In the genomic region with DNA sequence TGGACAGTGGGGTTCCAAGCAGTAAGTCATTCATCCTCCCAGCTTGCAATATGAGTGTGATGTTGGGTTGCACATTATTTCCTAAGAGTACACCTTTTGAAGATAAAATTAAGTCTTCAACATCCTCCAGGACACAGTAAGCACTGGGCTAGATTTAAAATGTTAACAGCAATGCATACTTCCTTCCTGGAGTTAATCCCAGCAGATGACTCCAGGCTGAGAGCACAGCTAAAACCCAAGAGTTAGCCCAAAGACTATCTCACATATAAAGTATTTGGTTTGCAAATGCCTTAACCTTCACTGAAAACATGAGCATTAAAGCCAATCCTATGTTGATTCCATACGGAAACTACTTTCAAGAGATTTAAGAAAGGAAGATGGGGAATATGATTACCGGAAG, we compare ENCODE assay signal across 28 cellular contexts.
"Had no signal": no experiment of that assay in that cellular context is flagged by ENCODE, and none has a peak within 500 bp of the region (broad histone marks: within the 10 kb centered on the region; RNA-seq: fewer than 3 reads in every experiment).

No MANE protein-coding gene starts in this region.

- H3K27me3 Mint-ChIP-seq: activated CD4-positive, alpha-beta memory T cell treated with anti-CD3 and anti-CD28 coated beads, Interleukin-2, amount 10 ng/mL, durations not matched to agents 7 days and 5 days; activated CD4-positive, alpha-beta T cell treated with anti-CD3 and anti-CD28 coated beads, Interleukin-2, amount 10 ng/mL, durations not matched to agents 7 days and 5 days; activated T-cell treated with anti-CD3 and anti-CD28 coated beads, Interleukin-2, amount 50 U/mL, for 24 hours; activated T-helper 17 cell treated with anti-CD3 and anti-CD28 coated beads, Interleukin-2, amount 50 U/mL, for 72 hours; central memory CD8-positive, alpha-beta T cell; T-helper 17 cell had no signal

- ATAC-seq: activated T-helper 17 cell treated with anti-CD3 and anti-CD28 coated beads, Interleukin-2, amount 50 U/mL, for 72 hours; foreskin keratinocyte; mucosa of descending colon; right cardiac atrium; stimulated activated naive CD8-positive, alpha-beta T cell treated with anti-CD3 and anti-CD28 coated beads, Interleukin-15, Interleukin-2, amounts not matched to agents 100 U/mL and 50 U/mL, for 24 hours; T-helper 17 cell had no signal

- H3K27ac ChIP-seq: dorsolateral prefrontal cortex, foreskin keratinocyte, left ventricle myocardium inferior, testis, transverse colon had no signal

- H3K4me3 Mint-ChIP-seq: activated CD4-positive, alpha-beta memory T cell treated with anti-CD3 and anti-CD28 coated beads, Interleukin-2, amount 10 ng/mL, durations not matched to agents 7 days and 5 days; activated CD4-positive, alpha-beta T cell treated with anti-CD3 and anti-CD28 coated beads, Interleukin-2, amount 10 ng/mL, durations not matched to agents 7 days and 5 days; activated T-cell treated with anti-CD3 and anti-CD28 coated beads, Interleukin-2, amount 50 U/mL, for 24 hours; activated T-helper 17 cell treated with anti-CD3 and anti-CD28 coated beads, Interleukin-2, amount 50 U/mL, for 72 hours; central memory CD8-positive, alpha-beta T cell; nephron; T-helper 17 cell had no signal

- FAIRE-seq: bronchial epithelial cell, colon had no signal

- H3K27me3 ChIP-seq: dorsolateral prefrontal cortex, foreskin keratinocyte, testis, transverse colon had no signal

- H3K4me3 ChIP-seq: dorsolateral prefrontal cortex, left ventricle myocardium inferior, lung, mucosa of descending colon, testis, transverse colon had no signal

- H3K9me3 Mint-ChIP-seq: activated CD4-positive, alpha-beta memory T cell treated with anti-CD3 and anti-CD28 coated beads, Interleukin-2, amount 10 ng/mL, durations not matched to agents 7 days and 5 days; activated CD4-positive, alpha-beta T cell treated with anti-CD3 and anti-CD28 coated beads, Interleukin-2, amount 10 ng/mL, durations not matched to agents 7 days and 5 days; activated T-cell treated with anti-CD3 and anti-CD28 coated beads, Interleukin-2, amount 50 U/mL, for 24 hours; activated T-helper 17 cell treated with anti-CD3 and anti-CD28 coated beads, Interleukin-2, amount 50 U/mL, for 72 hours; central memory CD8-positive, alpha-beta T cell; nephron had no signal

- H3K36me3 ChIP-seq: transverse colon had no signal

- H3K9me3 ChIP-seq: left ventricle myocardium inferior, mucosa of descending colon, testis, transverse colon had no signal

- H3K4me1 ChIP-seq: foreskin keratinocyte, left ventricle myocardium inferior had no signal

- DNase-seq: activated CD4-positive, alpha-beta memory T cell treated with anti-CD3 and anti-CD28 coated beads, Interleukin-2, amount 10 ng/mL, durations not matched to agents 7 days and 5 days; activated CD4-positive, alpha-beta T cell treated with anti-CD3 and anti-CD28 coated beads for 1 hour; activated CD4-positive, alpha-beta T cell treated with anti-CD3 and anti-CD28 coated beads, Interleukin-2, amount 10 ng/mL, durations not matched to agents 7 days and 5 days; activated CD8-positive, alpha-beta memory T cell treated with anti-CD3 and anti-CD28 coated beads, Interleukin-2, amount 50 U/mL, for 48 hours; activated gamma-delta T cell treated with Interleukin-2 at 50 U/mL for 16 hours; activated naive CD4-positive, alpha-beta T cell treated with anti-CD3 and anti-CD28 coated beads, Interleukin-2, amount 50 U/mL, for 16 hours; activated T-cell treated with anti-CD3 and anti-CD28 coated beads, Interleukin-2, amount 50 U/mL, for 24 hours; dorsolateral prefrontal cortex; effector memory CD4-positive, alpha-beta T cell; erythroblast; foreskin keratinocyte; islet precursor cell; left ventricle myocardium inferior; mucosa of descending colon; posterior cingulate gyrus; right cardiac atrium; stimulated activated CD4-positive, alpha-beta T cell treated with anti-CD3 and anti-CD28 coated beads, Interleukin-2, amount 100 ng/mL, for 48 hours; stimulated activated naive CD8-positive, alpha-beta T cell treated with anti-CD3 and anti-CD28 coated beads, Interleukin-15, Interleukin-2, amounts not matched to agents 100 U/mL and 50 U/mL, for 24 hours; T-helper 17 cell; T1000; testis; transverse colon had no signal

- H3K27ac Mint-ChIP-seq: activated CD4-positive, alpha-beta memory T cell treated with anti-CD3 and anti-CD28 coated beads, Interleukin-2, amount 10 ng/mL, durations not matched to agents 7 days and 5 days; activated CD4-positive, alpha-beta T cell treated with anti-CD3 and anti-CD28 coated beads, Interleukin-2, amount 10 ng/mL, durations not matched to agents 7 days and 5 days; activated T-cell treated with anti-CD3 and anti-CD28 coated beads, Interleukin-2, amount 50 U/mL, for 24 hours; activated T-helper 17 cell treated with anti-CD3 and anti-CD28 coated beads, Interleukin-2, amount 50 U/mL, for 72 hours; nephron; T-helper 17 cell had no signal
